Comparison of ENCODE assay signal across 7 cellular contexts in the genomic region with DNA sequence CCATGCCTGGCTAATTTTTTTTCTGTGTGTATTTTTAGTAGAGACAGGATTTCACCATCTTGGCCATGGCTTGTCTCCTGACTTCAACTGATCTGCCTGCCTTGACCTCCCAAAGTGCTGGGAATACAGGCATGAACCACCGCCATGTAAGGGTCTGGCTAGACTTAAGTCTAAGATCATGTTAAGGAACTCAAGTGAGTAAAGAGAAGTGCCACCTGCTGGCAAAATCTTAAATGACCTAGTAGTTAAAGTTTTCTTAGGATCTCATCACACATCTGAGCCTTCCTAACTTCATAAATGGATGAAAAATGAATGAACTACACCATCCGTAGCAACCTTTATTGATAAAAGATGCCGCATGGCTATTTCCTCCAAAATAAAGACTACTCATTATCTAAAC. TPM values are rescaled to one million over a fixed set of nuclear protein-coding genes. Genes with fewer than 3 reads are reported as not detected.
DNase-seq lines count a peak whose midpoint lies in the region; ATAC-seq and TF ChIP-seq lines count a peak whose summit lies in the region.

No MANE protein-coding gene starts in this region.

- intact Hi-C loops in lower lobe of right lung (cut with DNase I): no loop called here

- peaks cover 9% of the 10 kb centered on the region for H3K4me1 ChIP-seq in lower lobe of right lung

- DNase-seq in GM12864 (ENCODE audit: low read depth): no peak
- DNase-seq in WERI-Rb-1: no peak
- no peak for DNase-seq in lower lobe of right lung
- DNase-seq in NCI-H187 treated with DMSO at 0.1 percent for 48 hours (lab: John Stamatoyannopoulos, UW): no peak
- no peak for DNase-seq in substantia nigra (lab: John Stamatoyannopoulos, UW)

- no peaks in the 10 kb centered on the region for H3K27me3 ChIP-seq in WERI-Rb-1 (ENCODE audit: insufficient read depth, low read depth, severe bottlenecking)
- peaks cover 32% of the 10 kb centered on the region for H3K27me3 ChIP-seq in lower lobe of right lung (ENCODE audit: low read depth)

- ATAC-seq in HG03175 (IDR thresholded peaks at IDR 0.05; ENCODE audit: unreplicated experiment) (peak; percentile 57), lower lobe of right lung (no peak), HG03196 (IDR thresholded peaks at IDR 0.05; ENCODE audit: unreplicated experiment) (no peak)

- H3K36me3 ChIP-seq in WERI-Rb-1 (no peaks in the 10 kb centered on the region), lower lobe of right lung (no peaks in the 10 kb centered on the region)

- no peak overlapping the region for H3K4me3 ChIP-seq in GM12864 (ENCODE audit: low read depth, low read length)
- H3K4me3 ChIP-seq in WERI-Rb-1 (ENCODE audit: low read depth, low read length): no peak overlapping the region
- no peak overlapping the region for H3K4me3 ChIP-seq in lower lobe of right lung

- H3K27ac ChIP-seq in WERI-Rb-1 (no peak overlapping the region), lower lobe of right lung (no peak overlapping the region), substantia nigra (ENCODE audit: low read depth, low read length, poor library complexity, severe bottlenecking) (no peak overlapping the region)

- no peaks in the 10 kb centered on the region for H3K9me3 ChIP-seq in WERI-Rb-1 (ENCODE audit: severe bottlenecking)
- no peaks in the 10 kb centered on the region for H3K9me3 ChIP-seq in lower lobe of right lung

- TF ChIP-seq CTCF in GM12864 (IDR thresholded peaks at IDR 0.05; ENCODE audit: low read depth, low read length, missing control alignments) (peak; percentile 37), WERI-Rb-1 (IDR thresholded peaks at IDR 0.05; ENCODE audit: low read depth, low read length) (peak; percentile 29), lower lobe of right lung (IDR thresholded peaks at IDR 0.05) (peak; percentile 21)

RNA-seq across cellular contexts. Expression of gene C12orf56, which starts 1.7 kb away (rescaled TPM):
- not detected for total RNA-seq in lower lobe of right lung

RNA-seq across cellular contexts. Expression of gene XPOT, which starts 12.0 kb away (rescaled TPM):
- total RNA-seq in lower lobe of right lung: 68.6 TPM

RNA-seq across cellular contexts. Expression of gene TBK1, which starts 59.7 kb away (rescaled TPM):
- total RNA-seq in lower lobe of right lung: 25.0 TPM
